In genomic region chr12:116213885-116214527, GRCh38 we compare ENCODE assay signal across 18 cellular contexts.
"Had no signal": no experiment of that assay in that cellular context is flagged by ENCODE, and none has a peak within 500 bp of the region (broad histone marks: within the 10 kb centered on the region; RNA-seq: fewer than 3 reads in every experiment).

No MANE protein-coding gene starts in this region.

- DNase-seq: activated CD4-positive, alpha-beta T cell treated with anti-CD3 and anti-CD28 coated beads, Interleukin-2, amount 50 U/mL, for 48 hours; activated CD4-positive, CD25-positive, alpha-beta regulatory T cell treated with anti-CD3 and anti-CD28 coated beads, Interleukin-2, amount 50 U/mL, for 72 hours; activated naive CD4-positive, alpha-beta T cell treated with anti-CD3 and anti-CD28 coated beads, Interleukin-2, amount 10 ng/mL, durations not matched to agents 7 days and 5 days; adrenal gland; effector CD4-positive, alpha-beta T cell; foreskin keratinocyte; glutamatergic neuron; lower lobe of right lung; pancreas; T-cell; T1000; upper lobe of left lung had no signal

- H3K36me3 Mint-ChIP-seq: mesothelial cell of epicardium, T-cell had no signal

- H3K4me1 ChIP-seq: foreskin keratinocyte had no signal

- FAIRE-seq: pancreas had no signal

- H3K36me3 ChIP-seq: adrenal gland, lower lobe of right lung, pancreas, suprapubic skin, upper lobe of left lung had no signal

- H3K9me3 Mint-ChIP-seq: activated naive CD4-positive, alpha-beta T cell treated with anti-CD3 and anti-CD28 coated beads, Interleukin-2, amount 10 ng/mL, durations not matched to agents 7 days and 5 days; activated T-helper 17 cell treated with anti-CD3 and anti-CD28 coated beads, Interleukin-2, amount 50 U/mL, for 72 hours; mesothelial cell of epicardium; stimulated activated naive CD8-positive, alpha-beta T cell treated with anti-CD3 and anti-CD28 coated beads, Interleukin-15, Interleukin-2, amounts not matched to agents 100 ng/mL and 50 ng/mL, for 24 hours; T-cell had no signal

- H3K27me3 Mint-ChIP-seq: activated naive CD4-positive, alpha-beta T cell treated with anti-CD3 and anti-CD28 coated beads, Interleukin-2, amount 10 ng/mL, durations not matched to agents 7 days and 5 days; activated T-helper 17 cell treated with anti-CD3 and anti-CD28 coated beads, Interleukin-2, amount 50 U/mL, for 72 hours; stimulated activated naive CD8-positive, alpha-beta T cell treated with anti-CD3 and anti-CD28 coated beads, Interleukin-15, Interleukin-2, amounts not matched to agents 100 ng/mL and 50 ng/mL, for 24 hours; T-cell had no signal

- H3K27ac ChIP-seq: adrenal gland, coronary artery, foreskin keratinocyte, lower lobe of right lung, pancreas, suprapubic skin, upper lobe of left lung had no signal

- H3K9me3 ChIP-seq: adrenal gland, lower lobe of right lung, pancreas, suprapubic skin, upper lobe of left lung had no signal

- H3K27me3 ChIP-seq: adrenal gland, foreskin keratinocyte, pancreas, suprapubic skin, upper lobe of left lung had no signal

- H3K4me3 ChIP-seq: adrenal gland, coronary artery, lower lobe of right lung, pancreas, suprapubic skin, upper lobe of left lung had no signal

- H3K4me3 Mint-ChIP-seq: activated naive CD4-positive, alpha-beta T cell treated with anti-CD3 and anti-CD28 coated beads, Interleukin-2, amount 10 ng/mL, durations not matched to agents 7 days and 5 days; activated T-helper 17 cell treated with anti-CD3 and anti-CD28 coated beads, Interleukin-2, amount 50 U/mL, for 72 hours; mesothelial cell of epicardium; stimulated activated naive CD8-positive, alpha-beta T cell treated with anti-CD3 and anti-CD28 coated beads, Interleukin-15, Interleukin-2, amounts not matched to agents 100 ng/mL and 50 ng/mL, for 24 hours had no signal

- H3K27ac Mint-ChIP-seq: activated naive CD4-positive, alpha-beta T cell treated with anti-CD3 and anti-CD28 coated beads, Interleukin-2, amount 10 ng/mL, durations not matched to agents 7 days and 5 days; activated T-helper 17 cell treated with anti-CD3 and anti-CD28 coated beads, Interleukin-2, amount 50 U/mL, for 72 hours; mesothelial cell of epicardium; stimulated activated naive CD8-positive, alpha-beta T cell treated with anti-CD3 and anti-CD28 coated beads, Interleukin-15, Interleukin-2, amounts not matched to agents 100 ng/mL and 50 ng/mL, for 24 hours had no signal

- ATAC-seq: activated T-helper 17 cell treated with anti-CD3 and anti-CD28 coated beads, Interleukin-2, amount 50 U/mL, for 72 hours; foreskin keratinocyte; pancreas; sciatic nerve had no signal
